Comparison of ENCODE assay signal across 26 cellular contexts in the genomic region with DNA sequence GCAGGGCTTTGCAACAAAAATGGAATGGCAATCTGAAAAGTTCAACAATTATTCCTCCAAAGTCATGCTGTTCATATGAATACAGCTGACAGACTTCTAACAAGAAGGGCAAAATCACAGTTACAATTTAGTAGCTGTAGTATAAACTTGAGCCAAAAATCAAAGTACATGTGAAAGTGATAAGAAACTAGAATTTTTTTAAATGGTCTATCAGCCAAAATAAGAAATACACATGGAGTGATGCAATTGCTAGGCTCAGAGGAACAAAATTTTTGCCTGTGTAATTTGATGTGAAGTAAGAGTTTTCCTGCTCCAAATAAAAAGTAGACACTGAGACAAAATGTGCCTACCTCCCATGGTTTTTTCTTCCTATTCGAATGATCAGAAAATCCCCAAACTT.
"Had no signal": no experiment of that assay in that cellular context is flagged by ENCODE, and none has a peak within 500 bp of the region (broad histone marks: within the 10 kb centered on the region; RNA-seq: fewer than 3 reads in every experiment).

No MANE protein-coding gene starts in this region.

- H3K4me3 ChIP-seq: gastroesophageal sphincter, heart right ventricle, lung, neural progenitor cell, prostate gland, suprapubic skin, transverse colon, upper lobe of right lung, uterus had no signal

- H3K27me3 ChIP-seq: foreskin keratinocyte, gastroesophageal sphincter, transverse colon, upper lobe of right lung, uterus had no signal

- H3K9me3 ChIP-seq: prostate gland, suprapubic skin, transverse colon, upper lobe of right lung, uterus had no signal

- DNase-seq: cerebellar nuclear complex; cortex of kidney; effector memory CD8-positive, alpha-beta T cell; foreskin keratinocyte; heart right ventricle; hippocampal formation; left cardiac atrium; mesenchymal stem cell; midbrain; naive thymus-derived CD4-positive, alpha-beta T cell; nucleus accumbens; right cardiac atrium; small intestine; stimulated activated CD4-positive, alpha-beta T cell treated with anti-CD3 and anti-CD28 coated beads, Interleukin-15, amount 100 ng/mL, for 24 hours; stimulated activated CD4-positive, alpha-beta T cell treated with anti-CD3 and anti-CD28 coated beads, Interleukin-2, amount 100 ng/mL, for 48 hours; stimulated activated naive B cell treated with anti-CD40 and anti-IgM and Interleukin-4, amounts not matched to agents 10 μg/mL and 1 μg/mL and 100 μg/mL, for 72 hours; transverse colon; upper lobe of right lung; uterus had no signal

- FAIRE-seq: endometrium, islet of Langerhans, small intestine had no signal

- H3K4me1 ChIP-seq: gastroesophageal sphincter, heart right ventricle, prostate gland, transverse colon, upper lobe of right lung, uterus had no signal

- H3K36me3 ChIP-seq: gastroesophageal sphincter, heart right ventricle, neural progenitor cell, prostate gland, suprapubic skin, transverse colon, upper lobe of right lung, uterus had no signal

- ATAC-seq: effector memory CD8-positive, alpha-beta T cell; foreskin keratinocyte; gastroesophageal sphincter; naive thymus-derived CD4-positive, alpha-beta T cell; stimulated activated naive B cell treated with anti-CD40 and anti-IgM and Interleukin-4, amounts not matched to agents 10 μg/mL and 1 μg/mL and 100 μg/mL, for 72 hours; upper lobe of right lung had no signal

- H3K27ac ChIP-seq: foreskin keratinocyte, gastroesophageal sphincter, heart right ventricle, neural progenitor cell, prostate gland, suprapubic skin, transverse colon, upper lobe of right lung, uterus had no signal
